ENCODE assay signal across 8 cellular contexts in the genomic region with DNA sequence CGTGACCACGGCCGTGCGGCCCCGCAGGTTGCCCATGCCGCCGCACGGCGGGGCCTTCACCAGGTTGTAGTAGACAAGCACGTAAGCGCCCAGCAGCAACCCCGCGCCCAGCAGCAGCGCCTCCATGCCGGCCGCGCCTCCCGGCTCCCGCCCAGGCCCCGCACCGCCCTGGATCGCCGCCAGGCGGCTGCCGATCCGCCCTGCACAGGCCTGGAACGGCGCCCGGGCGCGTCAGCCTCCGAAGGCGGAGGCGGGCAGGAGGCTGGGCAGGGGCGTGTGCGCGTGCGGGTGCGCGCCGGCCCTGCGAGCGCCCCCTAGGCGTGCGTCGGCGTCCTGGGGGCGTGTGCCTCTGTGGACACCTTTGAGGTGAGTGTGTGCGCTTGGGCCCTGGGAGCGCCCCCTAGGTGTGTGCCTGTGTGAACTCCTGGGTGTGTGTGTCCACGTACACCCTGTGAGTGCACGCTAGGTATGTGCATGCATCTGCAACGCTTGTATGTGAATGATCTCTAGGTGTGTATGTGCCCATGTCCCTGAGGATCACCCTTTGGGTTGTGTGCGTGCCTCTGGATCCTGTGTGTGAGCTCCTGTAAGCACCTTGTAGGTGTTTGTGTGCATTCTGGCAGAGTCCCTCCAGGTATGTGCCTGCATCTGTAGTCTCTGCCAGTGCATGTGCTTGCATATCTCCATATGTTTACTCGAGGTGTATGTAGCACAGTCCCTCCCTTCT. TPM values are rescaled to one million over a fixed set of nuclear protein-coding genes. Genes with fewer than 3 reads are reported as not detected.
DNase-seq lines count a peak whose midpoint lies in the region; ATAC-seq, FAIRE-seq and TF ChIP-seq lines count a peak whose summit lies in the region.

A gene with protein sequence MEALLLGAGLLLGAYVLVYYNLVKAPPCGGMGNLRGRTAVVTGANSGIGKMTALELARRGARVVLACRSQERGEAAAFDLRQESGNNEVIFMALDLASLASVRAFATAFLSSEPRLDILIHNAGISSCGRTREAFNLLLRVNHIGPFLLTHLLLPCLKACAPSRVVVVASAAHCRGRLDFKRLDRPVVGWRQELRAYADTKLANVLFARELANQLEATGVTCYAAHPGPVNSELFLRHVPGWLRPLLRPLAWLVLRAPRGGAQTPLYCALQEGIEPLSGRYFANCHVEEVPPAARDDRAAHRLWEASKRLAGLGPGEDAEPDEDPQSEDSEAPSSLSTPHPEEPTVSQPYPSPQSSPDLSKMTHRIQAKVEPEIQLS (minus strand): TSS at position 261 of the 727 bp plus-strand sequence. CDS start 135 bp downstream, at position 126.

- peaks cover 41% of the 10 kb centered on the region for H4K20me1 ChIP-seq in astrocyte (ENCODE audit: insufficient read depth, low read length)

- FAIRE-seq in astrocyte (lab: Jason Lieb, UNC): no peak

- H3K27me3 ChIP-seq in astrocyte (ENCODE audit: insufficient read depth, low read length): no peaks in the 10 kb centered on the region

- DNase-seq in NCI-H187 treated with DMSO at 0.1 percent for 48 hours (lab: John Stamatoyannopoulos, UW) (peak; percentile 58), T-helper 22 cell (ENCODE audit: low read depth) (peak; percentile 88), astrocyte (ENCODE audit: low read depth) (peak; percentile 66), hepatic stellate cell (ENCODE audit: low spot score) (peak; percentile 92), retina (peak; percentile 95), OCI-M2 (lab: John Stamatoyannopoulos, UW; ENCODE audit: unreplicated experiment) (no peak)

- H3K4me3 ChIP-seq in astrocyte (ENCODE audit: insufficient read depth, low read depth, low read length): peak within 1 kb of the TSS; percentile 64

- TF ChIP-seq CTCF in astrocyte (IDR thresholded peaks at IDR 0.05; ENCODE audit: insufficient read depth, low read depth, low read length): peak; percentile 58

- peak within 1 kb of the TSS; percentile 93 for H3K4me2 ChIP-seq in astrocyte (ENCODE audit: low read length)

- H3K9ac ChIP-seq in astrocyte (ENCODE audit: low read length): peak within 1 kb of the TSS; percentile 70

- peaks cover 27% of the 10 kb centered on the region for H3K36me3 ChIP-seq in astrocyte (ENCODE audit: insufficient read depth, low read length)

- H3K9me3 Mint-ChIP-seq in astrocyte (ENCODE audit: unreplicated experiment): no peaks in the 10 kb centered on the region

- peaks cover 19% of the 10 kb centered on the region for H3K36me3 Mint-ChIP-seq in astrocyte (ENCODE audit: low read depth, unreplicated experiment)

- H3K9me3 ChIP-seq in astrocyte (ENCODE audit: insufficient read depth, low read depth, low read length): no peaks in the 10 kb centered on the region

- H3K27me3 Mint-ChIP-seq in astrocyte (ENCODE audit: low read depth, unreplicated experiment): peaks cover 1% of the 10 kb centered on the region

- peaks cover 13% of the 10 kb centered on the region for H3K4me1 ChIP-seq in astrocyte (ENCODE audit: insufficient read depth, low read length)

- ATAC-seq in GM18502 (IDR thresholded peaks at IDR 0.05; ENCODE audit: poor library complexity, unreplicated experiment) (peak; percentile 86), HG02970 (IDR thresholded peaks at IDR 0.05; ENCODE audit: low FRiP score, unreplicated experiment) (peak; percentile 82)

- H3K79me2 ChIP-seq in astrocyte (ENCODE audit: insufficient read depth, low read length): no peaks in the 10 kb centered on the region

- H3K4me3 Mint-ChIP-seq in astrocyte (ENCODE audit: unreplicated experiment): peak within 1 kb of the TSS; percentile 89

- peaks cover 13% of the 10 kb centered on the region for H3K4me1 Mint-ChIP-seq in astrocyte (ENCODE audit: low read depth, unreplicated experiment)

- no peak within 1 kb of the TSS for H3K27ac ChIP-seq in astrocyte (ENCODE audit: low read depth, low read length)

- H2AFZ ChIP-seq in astrocyte (ENCODE audit: low read depth, low read length): peak within 1 kb of the TSS; percentile 71

- peak within 1 kb of the TSS; percentile 30 for H3K27ac Mint-ChIP-seq in astrocyte (ENCODE audit: unreplicated experiment)

RNA-seq across cellular contexts. Expression of the gene that starts here (rescaled TPM):
- 4.3 and 4.5 TPM in 2 replicates for total RNA-seq in astrocyte
